ENCODE assay signal across 20 cellular contexts in the genomic region with DNA sequence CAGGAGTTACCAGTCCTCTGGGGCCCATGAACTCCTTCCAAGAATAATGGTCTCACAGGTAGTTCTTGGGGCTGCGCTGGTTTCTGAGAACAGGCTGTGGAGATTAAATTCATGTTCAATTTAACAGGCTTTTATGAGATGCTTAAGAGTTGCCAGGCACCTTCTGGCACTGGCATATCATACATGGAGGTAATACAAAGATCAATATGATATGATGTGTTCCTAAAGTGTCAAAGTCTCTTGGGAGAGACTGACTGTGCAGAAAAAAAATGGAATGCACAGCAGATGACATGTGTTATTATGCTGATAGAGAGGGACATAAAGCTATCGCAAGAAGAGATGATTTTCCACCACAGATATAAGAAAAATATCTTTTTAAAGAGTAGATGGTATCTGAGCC.
"Had no signal": no experiment of that assay in that cellular context is flagged by ENCODE, and none has a peak within 500 bp of the region (broad histone marks: within the 10 kb centered on the region; RNA-seq: fewer than 3 reads in every experiment).

No MANE protein-coding gene starts in this region.

- DNase-seq: effector memory CD8-positive, alpha-beta T cell; glutamatergic neuron; left lung; mesenchymal stem cell; midbrain; naive B cell; stimulated activated CD4-positive, alpha-beta T cell treated with anti-CD3 and anti-CD28 coated beads, Interleukin-2, amount 100 ng/mL, for 24 hours; stimulated activated CD4-positive, alpha-beta T cell treated with anti-CD3 and anti-CD28 coated beads, Interleukin-4, amount 100 ng/mL, for 4 hours; stimulated activated naive CD4-positive, alpha-beta T cell; stomach; thyroid gland; uterus had no signal

- H3K4me1 ChIP-seq: gastroesophageal sphincter, left lung, parathyroid adenoma, prostate gland, stomach, thyroid gland, uterus had no signal

- H3K4me3 ChIP-seq: esophagus muscularis mucosa, gastroesophageal sphincter, hepatocyte, left lung, lung, prostate gland, stomach, thyroid gland, uterus had no signal

- H3K9me3 ChIP-seq: prostate gland, thyroid gland, uterus had no signal

- H3K27me3 ChIP-seq: hepatocyte, left lung, thyroid gland, uterus had no signal

- ATAC-seq: effector memory CD8-positive, alpha-beta T cell; gastroesophageal sphincter; left lung; sciatic nerve had no signal

- H3K27ac ChIP-seq: epithelial cell of prostate, esophagus muscularis mucosa, gastroesophageal sphincter, hepatocyte, left lung, parathyroid adenoma, prostate gland, stomach, thyroid gland, uterus had no signal

- H3K36me3 ChIP-seq: esophagus muscularis mucosa, gastroesophageal sphincter, left lung, prostate gland, stomach, thyroid gland, uterus had no signal
